Comparison of ENCODE assay signal across 5 cellular contexts in the genomic region with DNA sequence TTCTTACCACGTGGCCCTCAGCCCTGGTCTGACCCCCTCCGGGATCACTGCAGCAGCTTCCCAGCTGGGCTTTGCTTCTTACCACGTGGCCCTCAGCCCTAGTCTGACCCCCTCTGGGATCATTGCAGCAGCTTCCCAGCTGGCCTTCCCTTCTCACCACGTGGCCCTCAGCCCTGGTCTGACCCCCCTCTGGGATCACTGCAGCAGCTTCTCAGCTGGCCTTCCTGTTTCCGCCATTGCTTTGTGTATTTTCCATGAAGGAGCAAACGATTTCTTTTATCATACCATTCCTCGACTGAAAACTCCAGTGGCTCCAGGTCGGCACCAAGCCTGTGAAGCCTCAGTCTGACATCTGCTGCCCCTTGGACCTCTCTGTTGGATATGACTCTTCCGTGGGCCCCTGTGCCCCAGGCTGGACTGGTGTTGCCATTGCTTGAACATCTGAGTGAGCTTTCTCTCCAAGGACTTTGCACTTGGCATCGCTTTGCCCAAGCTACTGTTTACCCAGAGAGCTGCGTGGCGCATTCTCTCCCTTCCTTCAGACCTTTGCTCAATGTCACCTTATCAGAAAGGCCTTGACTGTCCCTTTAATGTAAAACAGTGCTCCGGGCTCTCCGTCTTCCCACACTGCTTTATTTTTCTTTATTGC. TPM values are rescaled to one million over a fixed set of nuclear protein-coding genes. Genes with fewer than 3 reads are reported as not detected.
"Had no signal": no experiment of that assay in that cellular context is flagged by ENCODE, and none has a peak within 500 bp of the region (broad histone marks: within the 10 kb centered on the region; RNA-seq: fewer than 3 reads in every experiment).

No MANE protein-coding gene starts in this region.

RNA-seq across cellular contexts. Expression of a gene that starts 49.4 kb away (rescaled TPM):
- total RNA-seq: activated B cell treated with CpG ODN at 0.5 μM for 24 hours; activated CD8-positive, alpha-beta T cell treated with anti-CD3 and anti-CD28 coated beads for 36 hours; activated T-cell treated with anti-CD3 and anti-CD28 coated beads, Interleukin-2, amount 50 U/mL, for 4 hours; foreskin keratinocyte; T-helper 17 cell had no signal
